Comparison of ENCODE assay signal across 7 cellular contexts in genomic region chr20:37526839-37527637, GRCh38. TPM values are rescaled to one million over a fixed set of nuclear protein-coding genes. Genes with fewer than 3 reads are reported as not detected.
A peak's percentile ranks its signal among the peaks of the same experiment; 100 is the strongest.
DNase-seq lines count a peak whose midpoint lies in the region; ATAC-seq and TF ChIP-seq lines count a peak whose summit lies in the region.

No MANE protein-coding gene starts in this region.

- intact Hi-C loops in mammary epithelial cell (cut with micrococcal nuclease) (loop anchor here (5.0 kb wide), 2 partner anchors 120 to 145 kb away; no protein-coding TSS in a partner anchor), right lobe of liver (cut with DNase I) (loop anchor here (5.0 to 10.0 kb wide), 2 partner anchors 132 to 135 kb away; no protein-coding TSS in a partner anchor), tibial artery (cut with DNase I; ENCODE audit: low total_unique reads) (no loop called here)

- dilution Hi-C loops in mammary epithelial cell (cut with HindIII; ENCODE audit: low sequenced_read_pairs): no loop called here

- peaks cover 7% of the 10 kb centered on the region; the same call in 1 of the 2 replicates for H3F3A ChIP-seq in MM.1S (ENCODE audit: insufficient read depth, low read length)

- H3K9ac ChIP-seq in MM.1S (ENCODE audit: low read length) (peak overlapping the region; percentile 97), mammary epithelial cell (ENCODE audit: insufficient read depth, low read length) (peak overlapping the region; percentile 94)

- peak overlapping the region; percentile 91 for H3K4me2 ChIP-seq in MM.1S (ENCODE audit: low read depth, low read length)
- peak overlapping the region; percentile 79 for H3K4me2 ChIP-seq in mammary epithelial cell (ENCODE audit: insufficient read depth, low read depth, low read length)

- DNase-seq in GM12864 (ENCODE audit: low read depth): no peak
- DNase-seq in MM.1S: no peak
- DNase-seq in mammary epithelial cell: peak; percentile 29
- peak in 1 of 3 donors; percentile 51 for DNase-seq in right lobe of liver
- peak in 1 of 2 donors; percentile 48 for DNase-seq in tibial artery
- DNase-seq in midbrain (lab: John Stamatoyannopoulos, UW): no peak

- no peaks in the 10 kb centered on the region for H3K9me2 ChIP-seq in MM.1S (replicated peaks; ENCODE audit: insufficient read depth, low read length)

- CTCF ChIA-PET in mammary epithelial cell (lab: Charles Lee; ENCODE audit: low non-redundant PET): no interaction called here

- H3K27ac ChIP-seq in MM.1S (ENCODE audit: low read length) (peak overlapping the region; percentile 82; the same call in 1 of the 2 replicates), mammary epithelial cell (ENCODE audit: insufficient read depth, low read depth, low read length) (peak overlapping the region; percentile 97), right lobe of liver (peak overlapping the region; percentile 99 to 100 (median 100)), tibial artery (peak overlapping the region; percentile 93 to 96)

- H3K36me3 ChIP-seq in MM.1S (replicated peaks; ENCODE audit: insufficient read depth, low read length) (no peaks in the 10 kb centered on the region), mammary epithelial cell (ENCODE audit: insufficient read depth, low read length) (no peaks in the 10 kb centered on the region), right lobe of liver (no peaks in the 10 kb centered on the region), tibial artery (no peaks in the 10 kb centered on the region)

- no peak for TF ChIP-seq POLR2A in right lobe of liver (IDR thresholded peaks at IDR 0.05)

- no peaks in the 10 kb centered on the region for H3K9me3 ChIP-seq in MM.1S (replicated peaks; ENCODE audit: insufficient read depth, low read length)
- no peaks in the 10 kb centered on the region for H3K9me3 ChIP-seq in mammary epithelial cell (replicated peaks; ENCODE audit: insufficient read depth, low read length)
- no peaks in the 10 kb centered on the region for H3K9me3 ChIP-seq in right lobe of liver
- H3K9me3 ChIP-seq in tibial artery: no peaks in the 10 kb centered on the region

- H2AFZ ChIP-seq in MM.1S (ENCODE audit: low read length) (peak overlapping the region; percentile 88), mammary epithelial cell (ENCODE audit: low read depth, low read length) (peak overlapping the region; percentile 93)

- in situ Hi-C loops in mammary epithelial cell (cut with MboI; ENCODE audit: low sequenced_read_pairs in 2 of 2): loop anchor here in 1 of 2 donors (5.0 kb wide), 2 partner anchors 120 to 260 kb away; no protein-coding TSS in a partner anchor

- no peaks in the 10 kb centered on the region for H3K27me3 ChIP-seq in MM.1S (replicated peaks; ENCODE audit: insufficient read depth, low read length)
- no peaks in the 10 kb centered on the region for H3K27me3 ChIP-seq in mammary epithelial cell (ENCODE audit: insufficient read depth, low read length)
- no peaks in the 10 kb centered on the region for H3K27me3 ChIP-seq in right lobe of liver
- H3K27me3 ChIP-seq in tibial artery: no peaks in the 10 kb centered on the region

- H3K4me1 ChIP-seq in MM.1S (ENCODE audit: low read length): peaks cover 33% of the 10 kb centered on the region
- H3K4me1 ChIP-seq in mammary epithelial cell (ENCODE audit: insufficient read depth, low read length): peaks cover 44% of the 10 kb centered on the region
- peaks cover 0 to 22% (median 10%) of the 10 kb centered on the region in 4 donors for H3K4me1 ChIP-seq in right lobe of liver
- H3K4me1 ChIP-seq in tibial artery: peaks cover 0 to 52% (median 43%) of the 10 kb centered on the region in 4 donors

- no TSS peak for BruUV-seq in mammary epithelial cell (replicated peaks; lab: Mats Ljungman, UMichigan)

- 0% methylated on average over 8 of the region's 28 CpGs for WGBS in mammary epithelial cell (ENCODE audit: low coverage, missing lambda C conversion rate)
- 3% methylated on average over 18 of the region's 28 CpGs for WGBS in right lobe of liver (ENCODE audit: insufficient coverage, low coverage, low lambda C conversion rate, missing lambda C conversion rate)

- TF ChIP-seq CTCF in GM12864 (IDR thresholded peaks at IDR 0.05; ENCODE audit: low read depth, low read length, missing control alignments): no peak
- TF ChIP-seq CTCF in MM.1S (IDR thresholded peaks at IDR 0.05; ENCODE audit: low read length): no peak
- no peak for TF ChIP-seq CTCF in mammary epithelial cell (conservative IDR thresholded peaks at IDR 0.05 in 1 of 2, IDR thresholded peaks at IDR 0.05 in 1 of 2; ENCODE audit: extremely low read depth in 1 of 2, insufficient read depth in 1 of 2, low read depth in 1 of 2, low read length in 2 of 2)
- no peak for TF ChIP-seq CTCF in right lobe of liver (IDR thresholded peaks at IDR 0.05)
- no peak for TF ChIP-seq CTCF in tibial artery (IDR thresholded peaks at IDR 0.05)

- H4K20me1 ChIP-seq in MM.1S (ENCODE audit: insufficient read depth, low read length) (no peaks in the 10 kb centered on the region), mammary epithelial cell (ENCODE audit: insufficient read depth, low read length) (no peaks in the 10 kb centered on the region)

- H3K79me2 ChIP-seq in MM.1S (ENCODE audit: low read length): peaks cover 43% of the 10 kb centered on the region
- peaks cover 65% of the 10 kb centered on the region for H3K79me2 ChIP-seq in mammary epithelial cell (ENCODE audit: insufficient read depth, low read length)

- ATAC-seq in right lobe of liver: peak; percentile 30 to 54 (median 40)
- no peak for ATAC-seq in GM21529 (IDR thresholded peaks at IDR 0.05; ENCODE audit: unreplicated experiment)

- peak overlapping the region; percentile 92 for H3K4me3 ChIP-seq in GM12864 (ENCODE audit: low read depth, low read length)
- H3K4me3 ChIP-seq in MM.1S (ENCODE audit: low read length): peak overlapping the region; percentile 91
- peak overlapping the region; percentile 80 to 97 (median 95) for H3K4me3 ChIP-seq in mammary epithelial cell (replicated peaks in 1 of 3; ENCODE audit: insufficient read depth in 1 of 3, low read depth in 2 of 3, low read length in 3 of 3)
- peak overlapping the region; percentile 100 for H3K4me3 ChIP-seq in right lobe of liver
- peak overlapping the region; percentile 96 to 100 for H3K4me3 ChIP-seq in tibial artery

RNA-seq across cellular contexts. Expression of gene BLCAP, which starts 0.6 kb away (rescaled TPM):
- total RNA-seq in mammary epithelial cell (100 to 1,000 TPM; 106 to 196 TPM), right lobe of liver (10 to 100 TPM; 32.7 to 75.5 (median 47.8) TPM)
- 173 TPM for polyA plus RNA-seq in mammary epithelial cell
- 213 TPM for polyA minus RNA-seq in mammary epithelial cell

RNA-seq across cellular contexts. Expression of gene NNAT, which starts 6.0 kb away (rescaled TPM):
- total RNA-seq in mammary epithelial cell (1 to 10 TPM; 1.0 to 3.3 TPM), right lobe of liver (not detected)
- polyA plus RNA-seq in mammary epithelial cell: 0.86 TPM
- polyA minus RNA-seq in mammary epithelial cell: not detected
